ENCODE assay signal across 1 cellular context in genomic region chr18:8608795-8609673, GRCh38.
TF ChIP-seq lines count a peak whose summit lies in the region.

TSS of gene RAB12 (plus strand) at chr18:8609437. CDS start at chr18:8609440, 3 bp downstream.

TF ChIP-seq in GM12878, 131 proteins besides CTCF, POLR2A, EP300 and RAD21 (continued from another document and continues in another):
- TF ChIP-seq, protein P1, sequence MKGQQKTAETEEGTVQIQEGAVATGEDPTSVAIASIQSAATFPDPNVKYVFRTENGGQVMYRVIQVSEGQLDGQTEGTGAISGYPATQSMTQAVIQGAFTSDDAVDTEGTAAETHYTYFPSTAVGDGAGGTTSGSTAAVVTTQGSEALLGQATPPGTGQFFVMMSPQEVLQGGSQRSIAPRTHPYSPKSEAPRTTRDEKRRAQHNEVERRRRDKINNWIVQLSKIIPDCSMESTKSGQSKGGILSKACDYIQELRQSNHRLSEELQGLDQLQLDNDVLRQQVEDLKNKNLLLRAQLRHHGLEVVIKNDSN (IDR thresholded peaks at IDR 0.05; ENCODE audit: borderline replicate concordance, extremely low read length, insufficient read depth, low read depth, low read length) = no peak
- no peak for TF ChIP-seq IRF3 (IDR thresholded peaks at IDR 0.05)
- TF ChIP-seq CREM (IDR thresholded peaks at IDR 0.05; ENCODE audit: low read depth) = 0 out of 2 replicates have a peak, but pooled peaks have one; percentile 11
- TF ChIP-seq ZNF592 (IDR thresholded peaks at IDR 0.05) = no peak
- no peak for TF ChIP-seq ELK1 (IDR thresholded peaks at IDR 0.05; ENCODE audit: low read depth, low read length)
- TF ChIP-seq HDAC6 (IDR thresholded peaks at IDR 0.05; ENCODE audit: unreplicated experiment) = no peak
- TF ChIP-seq SUZ12 (IDR thresholded peaks at IDR 0.05; ENCODE audit: unreplicated experiment) = no peak
- peak; percentile 89; the same call in 1 of the 2 replicates for TF ChIP-seq TAF1 (IDR thresholded peaks at IDR 0.05; ENCODE audit: borderline replicate concordance, low read depth, low read length)
- no peak for TF ChIP-seq CHD1 (IDR thresholded peaks at IDR 0.05; ENCODE audit: low read depth, low read length)
- no peak for TF ChIP-seq EZH2 (IDR thresholded peaks at IDR 0.05; ENCODE audit: borderline replicate concordance, control insufficient read depth, low read depth, low read length)
- TF ChIP-seq SMARCA5 (IDR thresholded peaks at IDR 0.05) = peak; percentile 89
- TF ChIP-seq MTA2 (IDR thresholded peaks at IDR 0.05; ENCODE audit: low read depth) = no peak
- TF ChIP-seq HDAC2 (IDR thresholded peaks at IDR 0.05) = no peak
- no peak for TF ChIP-seq JUNB (IDR thresholded peaks at IDR 0.05)
- TF ChIP-seq, protein P2, sequence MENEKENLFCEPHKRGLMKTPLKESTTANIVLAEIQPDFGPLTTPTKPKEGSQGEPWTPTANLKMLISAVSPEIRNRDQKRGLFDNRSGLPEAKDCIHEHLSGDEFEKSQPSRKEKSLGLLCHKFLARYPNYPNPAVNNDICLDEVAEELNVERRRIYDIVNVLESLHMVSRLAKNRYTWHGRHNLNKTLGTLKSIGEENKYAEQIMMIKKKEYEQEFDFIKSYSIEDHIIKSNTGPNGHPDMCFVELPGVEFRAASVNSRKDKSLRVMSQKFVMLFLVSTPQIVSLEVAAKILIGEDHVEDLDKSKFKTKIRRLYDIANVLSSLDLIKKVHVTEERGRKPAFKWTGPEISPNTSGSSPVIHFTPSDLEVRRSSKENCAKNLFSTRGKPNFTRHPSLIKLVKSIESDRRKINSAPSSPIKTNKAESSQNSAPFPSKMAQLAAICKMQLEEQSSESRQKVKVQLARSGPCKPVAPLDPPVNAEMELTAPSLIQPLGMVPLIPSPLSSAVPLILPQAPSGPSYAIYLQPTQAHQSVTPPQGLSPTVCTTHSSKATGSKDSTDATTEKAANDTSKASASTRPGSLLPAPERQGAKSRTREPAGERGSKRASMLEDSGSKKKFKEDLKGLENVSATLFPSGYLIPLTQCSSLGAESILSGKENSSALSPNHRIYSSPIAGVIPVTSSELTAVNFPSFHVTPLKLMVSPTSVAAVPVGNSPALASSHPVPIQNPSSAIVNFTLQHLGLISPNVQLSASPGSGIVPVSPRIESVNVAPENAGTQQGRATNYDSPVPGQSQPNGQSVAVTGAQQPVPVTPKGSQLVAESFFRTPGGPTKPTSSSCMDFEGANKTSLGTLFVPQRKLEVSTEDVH (IDR thresholded peaks at IDR 0.05; ENCODE audit: low read depth, partially characterized antibody) = no peak
- TF ChIP-seq FOS (IDR thresholded peaks at IDR 0.05; ENCODE audit: borderline replicate concordance, extremely low read depth, insufficient read length) = no peak
- TF ChIP-seq IKZF2 (IDR thresholded peaks at IDR 0.05) = peak; percentile 63 to 66
- TF ChIP-seq ZNF217 (IDR thresholded peaks at IDR 0.05) = peak; percentile 48; the same call in 1 of the 2 replicates
- peak; percentile 72 for TF ChIP-seq NBN (IDR thresholded peaks at IDR 0.05)
- TF ChIP-seq POLR2AphosphoS5 (IDR thresholded peaks at IDR 0.05; ENCODE audit: low read length) = peak; percentile 33
- no peak; the same call in 1 of the 2 replicates for TF ChIP-seq CBFB (IDR thresholded peaks at IDR 0.05; ENCODE audit: low read depth)
- TF ChIP-seq SMC3 (IDR thresholded peaks at IDR 0.05; ENCODE audit: borderline replicate concordance, low read length) = no peak
- no peak for TF ChIP-seq CBX5 (IDR thresholded peaks at IDR 0.05; ENCODE audit: low read depth)
- TF ChIP-seq, protein P3, sequence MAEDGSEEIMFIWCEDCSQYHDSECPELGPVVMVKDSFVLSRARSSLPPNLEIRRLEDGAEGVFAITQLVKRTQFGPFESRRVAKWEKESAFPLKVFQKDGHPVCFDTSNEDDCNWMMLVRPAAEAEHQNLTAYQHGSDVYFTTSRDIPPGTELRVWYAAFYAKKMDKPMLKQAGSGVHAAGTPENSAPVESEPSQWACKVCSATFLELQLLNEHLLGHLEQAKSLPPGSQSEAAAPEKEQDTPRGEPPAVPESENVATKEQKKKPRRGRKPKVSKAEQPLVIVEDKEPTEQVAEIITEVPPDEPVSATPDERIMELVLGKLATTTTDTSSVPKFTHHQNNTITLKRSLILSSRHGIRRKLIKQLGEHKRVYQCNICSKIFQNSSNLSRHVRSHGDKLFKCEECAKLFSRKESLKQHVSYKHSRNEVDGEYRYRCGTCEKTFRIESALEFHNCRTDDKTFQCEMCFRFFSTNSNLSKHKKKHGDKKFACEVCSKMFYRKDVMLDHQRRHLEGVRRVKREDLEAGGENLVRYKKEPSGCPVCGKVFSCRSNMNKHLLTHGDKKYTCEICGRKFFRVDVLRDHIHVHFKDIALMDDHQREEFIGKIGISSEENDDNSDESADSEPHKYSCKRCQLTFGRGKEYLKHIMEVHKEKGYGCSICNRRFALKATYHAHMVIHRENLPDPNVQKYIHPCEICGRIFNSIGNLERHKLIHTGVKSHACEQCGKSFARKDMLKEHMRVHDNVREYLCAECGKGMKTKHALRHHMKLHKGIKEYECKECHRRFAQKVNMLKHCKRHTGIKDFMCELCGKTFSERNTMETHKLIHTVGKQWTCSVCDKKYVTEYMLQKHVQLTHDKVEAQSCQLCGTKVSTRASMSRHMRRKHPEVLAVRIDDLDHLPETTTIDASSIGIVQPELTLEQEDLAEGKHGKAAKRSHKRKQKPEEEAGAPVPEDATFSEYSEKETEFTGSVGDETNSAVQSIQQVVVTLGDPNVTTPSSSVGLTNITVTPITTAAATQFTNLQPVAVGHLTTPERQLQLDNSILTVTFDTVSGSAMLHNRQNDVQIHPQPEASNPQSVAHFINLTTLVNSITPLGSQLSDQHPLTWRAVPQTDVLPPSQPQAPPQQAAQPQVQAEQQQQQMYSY (CRISPR knock-in tag; IDR thresholded peaks at IDR 0.05) = no peak
- TF ChIP-seq ZBTB11 (CRISPR knock-in tag; IDR thresholded peaks at IDR 0.05) = no peak
- TF ChIP-seq GABPA (IDR thresholded peaks at IDR 0.05; ENCODE audit: low read depth) = peak; percentile 67
- peak; percentile 40; the same call in 1 of the 2 replicates for TF ChIP-seq DPF2 (IDR thresholded peaks at IDR 0.05)
- TF ChIP-seq WRNIP1 (IDR thresholded peaks at IDR 0.05; ENCODE audit: borderline replicate concordance, low read depth, low read length) = no peak
- TF ChIP-seq SIX5 (IDR thresholded peaks at IDR 0.05; ENCODE audit: low read depth, low read length, severe bottlenecking) = no peak
- TF ChIP-seq CHD2 (IDR thresholded peaks at IDR 0.05; ENCODE audit: borderline replicate concordance, low read depth, low read length) = peak; percentile 25; the same call in 1 of the 2 replicates
- peak; percentile 54 for TF ChIP-seq YY1 (IDR thresholded peaks at IDR 0.05; ENCODE audit: low read depth, low read length)
- no peak for TF ChIP-seq ZNF622 (IDR thresholded peaks at IDR 0.05)
- TF ChIP-seq POLR2AphosphoS2 (IDR thresholded peaks at IDR 0.05; ENCODE audit: low read depth, low read length) = peak; percentile 56; the same call in 1 of the 2 replicates
- TF ChIP-seq, protein P4, sequence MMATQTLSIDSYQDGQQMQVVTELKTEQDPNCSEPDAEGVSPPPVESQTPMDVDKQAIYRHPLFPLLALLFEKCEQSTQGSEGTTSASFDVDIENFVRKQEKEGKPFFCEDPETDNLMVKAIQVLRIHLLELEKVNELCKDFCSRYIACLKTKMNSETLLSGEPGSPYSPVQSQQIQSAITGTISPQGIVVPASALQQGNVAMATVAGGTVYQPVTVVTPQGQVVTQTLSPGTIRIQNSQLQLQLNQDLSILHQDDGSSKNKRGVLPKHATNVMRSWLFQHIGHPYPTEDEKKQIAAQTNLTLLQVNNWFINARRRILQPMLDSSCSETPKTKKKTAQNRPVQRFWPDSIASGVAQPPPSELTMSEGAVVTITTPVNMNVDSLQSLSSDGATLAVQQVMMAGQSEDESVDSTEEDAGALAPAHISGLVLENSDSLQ (IDR thresholded peaks at IDR 0.05) = no peak
- TF ChIP-seq HDGF (IDR thresholded peaks at IDR 0.05) = peak; percentile 69; the same call in 1 of the 2 replicates
- no peak for TF ChIP-seq ZNF384 (IDR thresholded peaks at IDR 0.05; ENCODE audit: borderline replicate concordance, low read depth, low read length)
- no peak for TF ChIP-seq ZNF207 (IDR thresholded peaks at IDR 0.05; ENCODE audit: borderline replicate concordance)
- TF ChIP-seq TARDBP (IDR thresholded peaks at IDR 0.05; ENCODE audit: borderline replicate concordance) = no peak
- TF ChIP-seq, protein P5, sequence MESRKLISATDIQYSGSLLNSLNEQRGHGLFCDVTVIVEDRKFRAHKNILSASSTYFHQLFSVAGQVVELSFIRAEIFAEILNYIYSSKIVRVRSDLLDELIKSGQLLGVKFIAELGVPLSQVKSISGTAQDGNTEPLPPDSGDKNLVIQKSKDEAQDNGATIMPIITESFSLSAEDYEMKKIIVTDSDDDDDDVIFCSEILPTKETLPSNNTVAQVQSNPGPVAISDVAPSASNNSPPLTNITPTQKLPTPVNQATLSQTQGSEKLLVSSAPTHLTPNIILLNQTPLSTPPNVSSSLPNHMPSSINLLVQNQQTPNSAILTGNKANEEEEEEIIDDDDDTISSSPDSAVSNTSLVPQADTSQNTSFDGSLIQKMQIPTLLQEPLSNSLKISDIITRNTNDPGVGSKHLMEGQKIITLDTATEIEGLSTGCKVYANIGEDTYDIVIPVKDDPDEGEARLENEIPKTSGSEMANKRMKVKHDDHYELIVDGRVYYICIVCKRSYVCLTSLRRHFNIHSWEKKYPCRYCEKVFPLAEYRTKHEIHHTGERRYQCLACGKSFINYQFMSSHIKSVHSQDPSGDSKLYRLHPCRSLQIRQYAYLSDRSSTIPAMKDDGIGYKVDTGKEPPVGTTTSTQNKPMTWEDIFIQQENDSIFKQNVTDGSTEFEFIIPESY (IDR thresholded peaks at IDR 0.05) = no peak
